Comparison of ENCODE assay signal across 8 cellular contexts in the genomic region with DNA sequence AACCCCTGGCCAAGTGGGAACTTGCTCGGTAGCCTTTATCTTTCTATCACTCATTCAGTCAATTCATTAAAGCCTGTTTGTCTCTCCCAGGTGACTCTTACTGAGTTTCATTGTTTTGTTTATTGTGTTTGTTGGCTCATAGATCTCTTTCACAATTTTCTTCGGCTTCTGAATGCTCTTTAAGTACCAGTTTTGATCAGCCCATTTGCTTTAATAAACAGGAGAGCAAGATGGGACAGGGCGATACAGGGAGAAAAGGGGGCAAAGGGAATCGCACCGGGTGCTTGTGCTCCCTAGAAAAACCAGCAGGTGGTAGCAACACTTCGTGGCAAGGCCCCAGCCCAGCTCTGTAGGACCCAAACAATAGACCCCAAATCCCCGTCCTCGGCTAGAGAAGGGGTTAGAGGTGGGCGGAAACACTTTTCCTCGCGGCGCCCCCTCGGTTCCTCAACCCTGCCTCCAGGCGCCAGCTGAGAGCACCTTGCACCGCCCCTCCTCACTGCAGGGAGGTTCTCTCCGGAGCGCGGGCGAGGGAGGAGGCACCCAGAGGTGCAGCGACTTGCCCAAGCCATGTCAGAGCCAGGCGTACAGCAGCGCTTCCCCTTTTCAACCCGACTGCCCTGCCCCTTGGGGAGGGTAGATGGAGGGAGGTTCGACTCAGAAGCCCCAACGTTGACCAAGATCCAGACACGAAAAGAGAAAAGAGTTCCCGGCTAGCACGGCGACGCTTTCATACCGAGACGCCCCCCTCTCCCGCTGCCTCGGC. TPM values are rescaled to one million over a fixed set of nuclear protein-coding genes. Genes with fewer than 3 reads are reported as not detected.
A peak's percentile ranks its signal among the peaks of the same experiment; 100 is the strongest.
DNase-seq lines count a peak whose midpoint lies in the region; ATAC-seq and TF ChIP-seq lines count a peak whose summit lies in the region.

No MANE protein-coding gene starts in this region.

- peak overlapping the region; percentile 79 for H3K27ac ChIP-seq in HL-60 (replicated peaks)
- peak overlapping the region; percentile 90 for H3K27ac ChIP-seq in thymus (ENCODE audit: low read depth)

- intact Hi-C loops in Calu3 (cut with micrococcal nuclease; ENCODE audit: unreplicated experiment), result loop anchor here (1.0 to 5.0 kb wide), 3 partner anchors 108 to 363 kb away; partner anchors contain the start of gene KEL

- H3K9me3 Mint-ChIP-seq in Calu3 (ENCODE audit: low read depth, unreplicated experiment), result no peaks in the 10 kb centered on the region

- peaks cover 74% of the 10 kb centered on the region for H3K27me3 Mint-ChIP-seq in Calu3 (ENCODE audit: unreplicated experiment)

- H3K4me3 ChIP-seq in HL-60 (replicated peaks; ENCODE audit: insufficient read depth, low read length) (peak overlapping the region; percentile 70), thymus (ENCODE audit: low read length) (peak overlapping the region; percentile 80)

- CTCF ChIA-PET in Calu3 (lab: Charles Lee), result interaction anchor here (0.7 to 1.7 kb wide), 8 partner anchors 13 to 361 kb away, joined by 3 to 9 read pairs (median 4); no protein-coding TSS in a partner anchor

- BruUV-seq in Calu3 (replicated peaks; lab: Mats Ljungman, UMichigan), result no TSS peak

- peaks cover 13% of the 10 kb centered on the region for H3K4me1 ChIP-seq in thymus (ENCODE audit: control insufficient read depth, insufficient read depth, low read length)

- ATAC-seq in GM19468 (IDR thresholded peaks at IDR 0.05; ENCODE audit: extremely low read depth, unreplicated experiment), result peak; percentile 78

- peaks cover 21% of the 10 kb centered on the region for H3K4me1 Mint-ChIP-seq in Calu3 (ENCODE audit: low read depth, unreplicated experiment)

- H3K27me3 ChIP-seq in HL-60 (ENCODE audit: insufficient read depth, poor library complexity, severe bottlenecking) (no peaks in the 10 kb centered on the region), thymus (ENCODE audit: control insufficient read depth, insufficient read depth) (no peaks in the 10 kb centered on the region)

- H3K4me3 Mint-ChIP-seq in Calu3 (ENCODE audit: low read depth, unreplicated experiment), result peak overlapping the region; percentile 91

- peak; percentile 70 for DNase-seq in Calu3
- DNase-seq in HL-60 (ENCODE audit: low read depth in 1 of 2, low spot score in 1 of 2), result peak; percentile 46 to 93
- DNase-seq in SHP77 (lab: John Stamatoyannopoulos, UW), result peak; percentile 19 to 65
- DNase-seq in activated gamma-delta T cell treated with anti-CD3 and anti-CD28 coated beads, Interleukin-2, amount 50 U/mL, for 16 hours (ENCODE audit: low read depth), result peak; percentile 39
- DNase-seq in germinal center (ENCODE audit: low spot score), result peak; percentile 87
- peak in 42 of 56 donors; percentile 33 to 84 (median 68) for DNase-seq in nucleus accumbens (lab: John Stamatoyannopoulos, UW)

- H3K36me3 ChIP-seq in thymus (ENCODE audit: control insufficient read depth, insufficient read depth), result no peaks in the 10 kb centered on the region

- H3K9me3 ChIP-seq in thymus (ENCODE audit: control insufficient read depth), result no peaks in the 10 kb centered on the region

- peaks cover 8% of the 10 kb centered on the region for H3K36me3 Mint-ChIP-seq in Calu3 (ENCODE audit: insufficient read depth, unreplicated experiment)

- TF ChIP-seq CTCF in Calu3 (IDR thresholded peaks at IDR 0.05; ENCODE audit: unreplicated experiment) (peak; percentile 85), HL-60 (IDR thresholded peaks at IDR 0.05; ENCODE audit: insufficient read depth, low read length) (peak; percentile 75)

- H3K27ac Mint-ChIP-seq in Calu3 (ENCODE audit: unreplicated experiment), result peak overlapping the region; percentile 69

- 2% methylated on average over 34 of the region's 34 CpGs for WGBS in thymus

RNA-seq across cellular contexts. Expression of gene EPHB6, which starts 1.0 kb away (rescaled TPM):
- total RNA-seq in Calu3 (2022), result 3.0 and 3.1 TPM in 2 replicates
- polyA plus RNA-seq in thymus, result 163 TPM

RNA-seq across cellular contexts. Expression of gene TRPV6, which starts 31.6 kb away (rescaled TPM):
- 1.7 TPM in 2 replicates for total RNA-seq in Calu3 (2022)
- polyA plus RNA-seq in thymus, result 1.1 TPM

Comparison
In these comparisons a context has a peak if more than half of its experiments do, and no peak if none do; other contexts are left out.
1. Peak in every context shown above with its lines: DNase-seq, ATAC-seq, H3K4me3 ChIP-seq and H3K27ac ChIP-seq.